Comparison of ENCODE assay signal across 8 cellular contexts in the genomic region with DNA sequence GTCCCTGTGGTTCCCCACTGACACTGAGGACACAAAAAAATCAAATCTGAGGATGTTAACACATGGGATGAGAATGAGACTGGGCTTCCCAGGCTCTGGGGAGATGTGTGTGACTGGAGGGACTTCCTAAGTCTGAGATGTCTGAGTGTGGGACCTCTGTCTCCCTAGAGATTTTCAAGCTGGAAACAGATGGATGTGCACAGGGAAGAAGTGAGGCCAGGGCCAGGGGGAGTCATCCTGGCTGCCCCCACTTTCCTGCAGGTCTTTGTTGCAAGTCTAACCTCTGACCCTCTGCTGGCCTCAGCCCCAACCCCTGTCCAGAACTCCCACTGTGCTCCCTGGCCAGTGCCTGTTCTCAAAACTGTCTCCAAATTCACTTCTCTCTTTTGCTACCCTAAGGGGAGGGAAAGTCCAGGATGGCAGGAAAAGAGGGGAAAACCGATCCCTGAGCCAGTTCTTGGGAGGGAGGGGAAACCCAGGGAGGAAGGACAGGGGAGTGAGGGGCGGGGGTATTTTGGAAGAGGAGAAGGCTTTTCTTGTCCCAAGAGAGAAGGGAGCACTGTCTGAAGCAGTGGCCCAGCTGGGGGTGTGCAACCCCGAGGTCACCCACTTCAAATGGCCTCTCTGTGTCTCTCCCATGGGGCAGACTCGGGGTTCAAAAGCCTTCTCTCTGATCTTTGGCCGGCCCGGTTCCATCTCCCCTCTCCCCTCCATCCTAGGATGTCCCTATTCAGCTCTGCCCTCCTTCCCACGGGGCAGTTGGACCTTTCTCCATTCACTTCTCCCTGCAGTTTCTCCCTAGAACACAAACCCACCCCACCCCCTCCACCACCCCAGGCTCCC. TPM values are rescaled to one million over a fixed set of nuclear protein-coding genes. Genes with fewer than 3 reads are reported as not detected.
DNase-seq lines count a peak whose midpoint lies in the region; ATAC-seq and TF ChIP-seq lines count a peak whose summit lies in the region.

No MANE protein-coding gene starts in this region.

- peaks cover 2% of the 10 kb centered on the region for H3K36me3 ChIP-seq in H7 (replicated peaks; ENCODE audit: control insufficient read depth, insufficient read depth, low read length)
- peaks cover 0 to 5% (median 3%) of the 10 kb centered on the region in 3 donors for H3K36me3 ChIP-seq in skeletal muscle tissue (ENCODE audit: control insufficient read depth in 3 of 3, insufficient read depth in 3 of 3, low read length in 3 of 3)

- POLR2A ChIA-PET in activated B cell treated with CpG ODN at 0.5 μM for 24 hours (lab: Charles Lee): interaction anchor here (0.6 to 15.3 kb wide), 13 partner anchors 9 to 520 kb away, joined by 3 to 697 read pairs (median 9); partner anchors contain the start of genes DHX16, MDC1, MRPS18B and NRM

- peaks cover 7% of the 10 kb centered on the region for H3K4me1 ChIP-seq in right cardiac atrium (ENCODE audit: control insufficient read depth, insufficient read depth, low read length)
- H3K4me1 ChIP-seq in skeletal muscle tissue (ENCODE audit: control insufficient read depth in 3 of 3, insufficient read depth in 3 of 3, low read length in 3 of 3): peaks cover 44 to 72% (median 44%) of the 10 kb centered on the region in 3 donors

- peak overlapping the region; percentile 63 to 74 (median 69) for H3K9ac ChIP-seq in skeletal muscle tissue (ENCODE audit: low read depth in 1 of 3, low read length in 3 of 3)

- peaks cover 82% of the 10 kb centered on the region for H3K4me1 Mint-ChIP-seq in activated B cell treated with CpG ODN at 0.5 μM for 24 hours

- H3K36me3 Mint-ChIP-seq in activated B cell treated with CpG ODN at 0.5 μM for 24 hours (ENCODE audit: low read depth): peaks cover 65% of the 10 kb centered on the region

- H3K27ac ChIP-seq in right cardiac atrium (ENCODE audit: low read length) (peak overlapping the region; percentile 83), skeletal muscle tissue (ENCODE audit: low read depth, low read length) (peak overlapping the region; percentile 99)

- ATAC-seq in activated B cell treated with CpG ODN at 0.5 μM for 24 hours (ENCODE audit: low read depth) (no peak), right cardiac atrium (no peak), HG03439 (IDR thresholded peaks at IDR 0.05; ENCODE audit: unreplicated experiment) (no peak), HG02870 (IDR thresholded peaks at IDR 0.05; ENCODE audit: unreplicated experiment) (no peak)

- TF ChIP-seq CTCF in activated B cell treated with CpG ODN at 0.5 μM for 24 hours (IDR thresholded peaks at IDR 0.05): no peak

- H3K27me3 ChIP-seq in H7 (ENCODE audit: control insufficient read depth, insufficient read depth, low read length) (no peaks in the 10 kb centered on the region), right cardiac atrium (ENCODE audit: control insufficient read depth, insufficient read depth) (no peaks in the 10 kb centered on the region), skeletal muscle tissue (ENCODE audit: control insufficient read depth in 3 of 3, insufficient read depth in 3 of 3, low read length in 3 of 3) (no peaks in the 10 kb centered on the region)

- H3K4me3 Mint-ChIP-seq in activated B cell treated with CpG ODN at 0.5 μM for 24 hours: peak overlapping the region; percentile 92

- H3K27me3 Mint-ChIP-seq in activated B cell treated with CpG ODN at 0.5 μM for 24 hours: no peaks in the 10 kb centered on the region

- H3K9me3 ChIP-seq in right cardiac atrium (ENCODE audit: control insufficient read depth, low read length): no peaks in the 10 kb centered on the region
- no peaks in the 10 kb centered on the region for H3K9me3 ChIP-seq in skeletal muscle tissue (ENCODE audit: control insufficient read depth in 3 of 3, low read length in 3 of 3)

- H3K4me3 ChIP-seq in H7 (ENCODE audit: insufficient read depth, low read depth, low read length) (peak overlapping the region; percentile 45), right cardiac atrium (ENCODE audit: low read length) (peak overlapping the region; percentile 88), skeletal muscle tissue (ENCODE audit: low read length in 3 of 3) (peak overlapping the region; percentile 62 to 79 (median 70))

- 11% methylated on average over 7 of the region's 7 CpGs for WGBS in right cardiac atrium

- intact Hi-C loops in activated B cell treated with CpG ODN at 0.5 μM for 24 hours (cut with micrococcal nuclease): loop anchor here (2.0 to 10.0 kb wide), 4 partner anchors 67 to 881 kb away; partner anchors contain the start of genes GTF2H4, MRPS18B, PPP1R10 and TRIM26
- intact Hi-C loops in right cardiac atrium (cut with DNase I): loop anchor here in 1 of 4 donors (2.0 kb wide), 1 partner anchor 39 kb away; no protein-coding TSS in a partner anchor

- H3K9me3 Mint-ChIP-seq in activated B cell treated with CpG ODN at 0.5 μM for 24 hours: no peaks in the 10 kb centered on the region

- peak overlapping the region; percentile 99 for H3K27ac Mint-ChIP-seq in activated B cell treated with CpG ODN at 0.5 μM for 24 hours

- CTCF ChIA-PET in activated B cell treated with CpG ODN at 0.5 μM for 24 hours (lab: Charles Lee): interaction anchor here (15.7 kb wide), 1 partner anchor 45 kb away, joined by 576 read pairs; the partner anchor contains the start of gene TUBB

- DNase-seq in H7 (peak; percentile 64), activated B cell treated with CpG ODN at 0.5 μM for 24 hours (no peak), right cardiac atrium (peak in 1 of 3 donors; percentile 67), NCI-H69 (lab: John Stamatoyannopoulos, UW) (no peak), iPS-NIHi7 (ENCODE audit: extremely low spot score) (no peak)

RNA-seq across cellular contexts. Expression of gene PPP1R18, which starts 3.1 kb away (rescaled TPM):
- total RNA-seq in H7 (2014; rRNA removed; shearing (Covaris generic)): 48.2 and 55.7 TPM in 2 replicates
- total RNA-seq in activated B cell treated with CpG ODN at 0.5 μM for 24 hours (96.8 and 104 TPM in 2 replicates), right cardiac atrium (10 to 100 TPM; 21.8 to 33.9 (median 23.5) TPM), skeletal muscle tissue (23.5 TPM)
- polyA plus RNA-seq in right cardiac atrium: 23.1 TPM

RNA-seq across cellular contexts. Expression of gene NRM, which starts 7.4 kb away (rescaled TPM):
- total RNA-seq in H7 (2014; rRNA removed; shearing (Covaris generic)): 20.7 and 23.8 TPM in 2 replicates
- total RNA-seq in activated B cell treated with CpG ODN at 0.5 μM for 24 hours (17.4 and 17.8 TPM in 2 replicates), right cardiac atrium (1 to 10 TPM; 2.5 to 5.8 (median 5.0) TPM), skeletal muscle tissue (3.7 TPM)
- 5.3 TPM for polyA plus RNA-seq in right cardiac atrium

RNA-seq across cellular contexts. Expression of gene DHX16, which starts 10.6 kb away (rescaled TPM):
- total RNA-seq in H7 (2014; rRNA removed; shearing (Covaris generic)): 39.2 and 45.3 TPM in 2 replicates
- total RNA-seq in activated B cell treated with CpG ODN at 0.5 μM for 24 hours: 42.3 and 50.4 TPM in 2 replicates
- 10 to 100 TPM; 18.2 to 23.4 (median 20.4) TPM for total RNA-seq in right cardiac atrium
- 17.0 TPM for polyA plus RNA-seq in right cardiac atrium
- total RNA-seq in skeletal muscle tissue: 23.0 TPM

RNA-seq across cellular contexts. Expression of gene MDC1, which starts 33.7 kb away (rescaled TPM):
- total RNA-seq in H7 (2014; rRNA removed; shearing (Covaris generic)): 25.5 and 29.1 TPM in 2 replicates
- total RNA-seq in activated B cell treated with CpG ODN at 0.5 μM for 24 hours: 62.4 and 65.6 TPM in 2 replicates
- 10 to 100 TPM; 20.7 to 26.6 (median 24.2) TPM for total RNA-seq in right cardiac atrium
- 11.1 TPM for polyA plus RNA-seq in right cardiac atrium
- 5.2 TPM for total RNA-seq in skeletal muscle tissue

RNA-seq across cellular contexts. Expression of gene C6orf136, which starts 36.4 kb away (rescaled TPM):
- total RNA-seq in H7 (2014; rRNA removed; shearing (Covaris generic)): 15.4 and 16.9 TPM in 2 replicates
- total RNA-seq in activated B cell treated with CpG ODN at 0.5 μM for 24 hours: 21.6 and 35.6 TPM in 2 replicates
- 10 to 100 TPM; 37.9 to 53.0 (median 45.5) TPM for total RNA-seq in right cardiac atrium
- 46.3 TPM for polyA plus RNA-seq in right cardiac atrium
- total RNA-seq in skeletal muscle tissue: 9.9 TPM
